In genomic region chr6:15382089-15382488, GRCh38 we compare ENCODE assay signal across 1 cellular context.
TF ChIP-seq lines count a peak whose summit lies in the region.

No MANE protein-coding gene starts in this region.

TF ChIP-seq in HepG2, 621 proteins besides CTCF, POLR2A, EP300 and RAD21 (continued from another document):
- TF ChIP-seq TFDP2 (CRISPR knock-in tag; IDR thresholded peaks at IDR 0.05) (no peak), NFE2L2 (IDR thresholded peaks at IDR 0.05; ENCODE audit: low read length) (0 out of 2 replicates have a peak, but pooled peaks have one; percentile 28), ZNF768 (CRISPR knock-in tag; IDR thresholded peaks at IDR 0.05) (no peak), ZNF276 (CRISPR knock-in tag; IDR thresholded peaks at IDR 0.05; ENCODE audit: low read depth) (no peak)
TF ChIP-seq in HepG2: peak in this region for 1.
